Comparison of ENCODE assay signal across 18 cellular contexts in the genomic region with DNA sequence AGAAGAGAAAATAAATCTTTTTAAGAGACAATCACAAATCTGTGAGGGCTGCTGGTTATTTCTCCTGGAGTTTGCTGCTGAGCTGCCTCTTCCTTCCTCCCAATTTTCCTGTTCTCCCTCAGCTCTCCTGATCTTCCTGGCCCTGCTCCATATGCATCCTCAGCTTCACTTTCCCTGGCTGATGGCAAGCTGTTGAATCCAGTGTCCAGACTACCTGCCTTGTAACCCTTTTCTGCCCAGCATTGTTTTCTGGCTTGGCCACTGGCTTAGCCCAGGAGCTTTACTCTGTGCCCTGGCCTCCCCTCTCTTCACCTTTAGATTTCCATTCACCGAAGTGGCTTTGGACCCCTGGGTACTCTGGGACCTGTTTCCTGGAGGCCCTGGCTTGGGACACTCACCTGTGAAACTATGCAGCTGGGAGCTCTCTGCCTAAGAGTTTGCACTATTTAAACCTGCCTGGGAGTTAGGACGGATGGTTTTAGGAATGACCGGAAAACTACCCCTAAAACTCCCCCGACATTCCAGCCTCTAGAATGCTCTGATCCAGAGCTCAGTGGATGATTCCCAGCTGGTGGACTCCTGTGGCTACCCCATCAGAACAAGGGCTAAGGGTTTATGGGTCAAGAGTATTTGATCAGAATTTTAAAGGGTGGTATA.
DNase-seq lines count a peak whose midpoint lies in the region; ATAC-seq, FAIRE-seq and TF ChIP-seq lines count a peak whose summit lies in the region.
"Had no signal": no experiment of that assay in that cellular context is flagged by ENCODE, and none has a peak within 500 bp of the region (broad histone marks: within the 10 kb centered on the region; RNA-seq: fewer than 3 reads in every experiment).

No MANE protein-coding gene starts in this region.

- H3K27me3 ChIP-seq in HUES64 (ENCODE audit: insufficient read depth, low read length) (no peaks in the 10 kb centered on the region), esophagus muscularis mucosa (no peaks in the 10 kb centered on the region), neural cell (ENCODE audit: insufficient read depth, low read depth, low read length) (no peaks in the 10 kb centered on the region), small intestine (ENCODE audit: control insufficient read depth in 2 of 2, insufficient read depth in 2 of 2, low read length in 2 of 2) (no peaks in the 10 kb centered on the region), hepatocyte (no peaks in the 10 kb centered on the region)
- H3K27me3 ChIP-seq: dorsolateral prefrontal cortex, SJCRH30 had no signal

- H3K4me3 Mint-ChIP-seq in CD14-positive monocyte, result no peak overlapping the region
- H3K4me3 Mint-ChIP-seq: activated CD4-positive, alpha-beta memory T cell treated with anti-CD3 and anti-CD28 coated beads, Interleukin-2, amount 10 ng/mL, durations not matched to agents 7 days and 5 days; type B pancreatic cell had no signal

- intact Hi-C loops in CD14-positive monocyte (cut with micrococcal nuclease) (no loop called here), esophagus muscularis mucosa (cut with DNase I) (loop anchor here (2.0 to 5.0 kb wide), 3 partner anchors 122 to 261 kb away; no protein-coding TSS in a partner anchor)

- H4K20me1 ChIP-seq in neural cell (ENCODE audit: insufficient read depth) (no peaks in the 10 kb centered on the region), hepatocyte (ENCODE audit: insufficient read depth, poor library complexity, severe bottlenecking) (peaks cover 5% of the 10 kb centered on the region)

- DNase-seq in CD14-positive monocyte (ENCODE audit: low spot score), result no peak
- no peak for DNase-seq in esophagus muscularis mucosa (ENCODE audit: extremely low spot score)
- DNase-seq in small intestine, result no peak
- no peak for DNase-seq in GF-D8 (lab: John Stamatoyannopoulos, UW)
- no peak for DNase-seq in hepatocyte (ENCODE audit: low spot score)
- DNase-seq: activated CD4-positive, alpha-beta memory T cell treated with anti-CD3 and anti-CD28 coated beads, Interleukin-2, amount 10 ng/mL, durations not matched to agents 7 days and 5 days; dorsolateral prefrontal cortex; NCI-H345; stimulated activated CD4-positive, alpha-beta T cell treated with anti-CD3 and anti-CD28 coated beads, Interleukin-1b, Interleukin-23, amount 100 ng/mL, for 48 hours; stimulated activated CD8-positive, alpha-beta memory T cell treated with anti-CD3 and anti-CD28 coated beads, Interleukin-4, amount 100 ng/mL, for 48 hours had no signal

- peak overlapping the region; percentile 73 for H3K27ac ChIP-seq in HUES64 (ENCODE audit: low read depth, low read length)
- peak overlapping the region in 3 of 4 donors; percentile 0 to 35 (median 3) for H3K27ac ChIP-seq in esophagus muscularis mucosa (replicated peaks in 1 of 4)
- H3K27ac ChIP-seq in neural cell (ENCODE audit: low read length), result no peak overlapping the region
- H3K27ac ChIP-seq in small intestine (ENCODE audit: low read depth in 1 of 2, low read length in 1 of 2), result no peak overlapping the region
- no peak overlapping the region for H3K27ac ChIP-seq in hepatocyte
- H3K27ac ChIP-seq: A549, KMS-11, SJCRH30, skin epidermis had no signal

- H3K9me3 ChIP-seq in HUES64 (ENCODE audit: insufficient read depth, low read depth, low read length), result no peaks in the 10 kb centered on the region
- H3K9me3 ChIP-seq in esophagus muscularis mucosa, result no peaks in the 10 kb centered on the region
- no peaks in the 10 kb centered on the region for H3K9me3 ChIP-seq in neural cell (ENCODE audit: low read length)
- no peaks in the 10 kb centered on the region for H3K9me3 ChIP-seq in small intestine (ENCODE audit: control insufficient read depth, low read depth)
- no peaks in the 10 kb centered on the region for H3K9me3 ChIP-seq in hepatocyte (ENCODE audit: low read depth)
- H3K9me3 ChIP-seq: A549, SJCRH30 had no signal

- H3K4me1 ChIP-seq in HUES64 (ENCODE audit: insufficient read depth, low read length) (peaks cover 21% of the 10 kb centered on the region), esophagus muscularis mucosa (peaks cover 38 to 71% (median 51%) of the 10 kb centered on the region in 4 donors), small intestine (ENCODE audit: control insufficient read depth in 2 of 2, insufficient read depth in 1 of 2, low read depth in 1 of 2, low read length in 1 of 2) (no peaks in the 10 kb centered on the region), hepatocyte (ENCODE audit: insufficient read depth) (no peaks in the 10 kb centered on the region)
- H3K4me1 ChIP-seq: SJCRH30 had no signal

- peak overlapping the region in 4 of 7 donors; percentile 23 to 42 (median 35) for H3K27ac Mint-ChIP-seq in CD14-positive monocyte
- H3K27ac Mint-ChIP-seq: activated CD4-positive, alpha-beta memory T cell treated with anti-CD3 and anti-CD28 coated beads, Interleukin-2, amount 10 ng/mL, durations not matched to agents 7 days and 5 days had no signal

- peaks cover 84 to 97% of the 10 kb centered on the region in 2 donors for H3K36me3 Mint-ChIP-seq in CD14-positive monocyte

- H3K4me1 Mint-ChIP-seq in CD14-positive monocyte, result no peaks in the 10 kb centered on the region
- H3K4me1 Mint-ChIP-seq: activated CD4-positive, alpha-beta memory T cell treated with anti-CD3 and anti-CD28 coated beads, Interleukin-2, amount 10 ng/mL, durations not matched to agents 7 days and 5 days had no signal

- peaks cover 0 to 1% (median 0%) of the 10 kb centered on the region in 3 donors for H3K27me3 Mint-ChIP-seq in CD14-positive monocyte (ENCODE audit: low read depth in 3 of 3)
- H3K27me3 Mint-ChIP-seq: activated CD4-positive, alpha-beta memory T cell treated with anti-CD3 and anti-CD28 coated beads, Interleukin-2, amount 10 ng/mL, durations not matched to agents 7 days and 5 days; type B pancreatic cell had no signal

- TF ChIP-seq CTCF in CD14-positive monocyte (IDR thresholded peaks at IDR 0.05), result no peak
- TF ChIP-seq CTCF in esophagus muscularis mucosa (IDR thresholded peaks at IDR 0.05), result no peak
- TF ChIP-seq CTCF in neural cell (IDR thresholded peaks at IDR 0.05; ENCODE audit: poor library complexity, severe bottlenecking), result no peak
- TF ChIP-seq CTCF in hepatocyte (IDR thresholded peaks at IDR 0.05; ENCODE audit: poor library complexity), result no peak

- H3K36me3 ChIP-seq in HUES64 (ENCODE audit: insufficient read depth, low read length) (peaks cover 90% of the 10 kb centered on the region), esophagus muscularis mucosa (peaks cover 27 to 97% (median 82%) of the 10 kb centered on the region in 4 donors), neural cell (ENCODE audit: insufficient read depth, low read length) (peaks cover 12% of the 10 kb centered on the region), small intestine (ENCODE audit: control insufficient read depth in 2 of 2, insufficient read depth in 2 of 2, low read length in 2 of 2) (peaks cover 18 to 25% of the 10 kb centered on the region in 2 donors), hepatocyte (replicated peaks; ENCODE audit: insufficient read depth, low read depth) (peaks cover 3% of the 10 kb centered on the region)

- H3K4me3 ChIP-seq in HUES64 (ENCODE audit: low read length) (no peak overlapping the region), esophagus muscularis mucosa (no peak overlapping the region), neural cell (ENCODE audit: low read length) (no peak overlapping the region), small intestine (ENCODE audit: low read depth in 1 of 2, low read length in 2 of 2) (no peak overlapping the region), hepatocyte (no peak overlapping the region)
- H3K4me3 ChIP-seq: A549, dorsolateral prefrontal cortex, SJCRH30, skin epidermis had no signal

- no peak for TF ChIP-seq POLR2A in esophagus muscularis mucosa (IDR thresholded peaks at IDR 0.05; ENCODE audit: low read depth)

- H3K4me2 ChIP-seq in neural cell (ENCODE audit: low read length), result no peak overlapping the region
- H3K4me2 ChIP-seq in hepatocyte, result no peak overlapping the region
- H3K4me2 ChIP-seq: A549, KMS-11 had no signal

- TF ChIP-seq RAD21 in neural cell (conservative IDR thresholded peaks at IDR 0.05), result no peak

- WGBS in HUES64, result 85% methylated on average over 4 of the region's 4 CpGs
- 36% methylated on average over 4 of the region's 4 CpGs for WGBS in esophagus muscularis mucosa
- 79 to 83% (median 83%) methylated on average over 4 of the region's 4 CpGs for WGBS in small intestine, 3 donors
- 85% methylated on average over 4 of the region's 4 CpGs for WGBS in hepatocyte (ENCODE audit: low lambda C conversion rate, missing lambda C conversion rate)

- H3K9me3 Mint-ChIP-seq in CD14-positive monocyte, result no peaks in the 10 kb centered on the region
- H3K9me3 Mint-ChIP-seq: activated CD4-positive, alpha-beta memory T cell treated with anti-CD3 and anti-CD28 coated beads, Interleukin-2, amount 10 ng/mL, durations not matched to agents 7 days and 5 days; type B pancreatic cell had no signal

- no peaks in the 10 kb centered on the region for H3K79me2 ChIP-seq in neural cell (replicated peaks; ENCODE audit: insufficient read depth, low read length)
- H3K79me2 ChIP-seq in hepatocyte, result no peaks in the 10 kb centered on the region

- TF ChIP-seq EP300 in esophagus muscularis mucosa (IDR thresholded peaks at IDR 0.05) (no peak), neural cell (conservative IDR thresholded peaks at IDR 0.05; ENCODE audit: poor library complexity, severe bottlenecking) (no peak)

- H3K9ac ChIP-seq in HUES64 (ENCODE audit: low read depth, low read length), result peak overlapping the region; percentile 53; the same call in 1 of the 2 replicates
- H3K9ac ChIP-seq in neural cell (ENCODE audit: low read length), result no peak overlapping the region
- H3K9ac ChIP-seq: KMS-11 had no signal

- no peak for ATAC-seq in GM21367 (IDR thresholded peaks at IDR 0.05; ENCODE audit: unreplicated experiment)

- H3K9me2 ChIP-seq in neural cell (ENCODE audit: insufficient read depth, low read length) (no peaks in the 10 kb centered on the region), hepatocyte (replicated peaks; ENCODE audit: insufficient read depth) (no peaks in the 10 kb centered on the region)

- no peak for FAIRE-seq in small intestine (lab: Jason Lieb, UNC)

- peaks cover 4% of the 10 kb centered on the region for H3F3A ChIP-seq in neural cell (ENCODE audit: insufficient read depth, low read length, poor library complexity, severe bottlenecking)

- H2AFZ ChIP-seq in neural cell (ENCODE audit: low read depth, low read length), result no peak overlapping the region
- H2AFZ ChIP-seq in hepatocyte, result no peak overlapping the region

TF ChIP-seq in neural cell, 6 proteins besides CTCF, POLR2A, EP300 and RAD21:
- TF ChIP-seq SMC3 (conservative IDR thresholded peaks at IDR 0.05; ENCODE audit: poor library complexity), result no peak
- peak; percentile 16 for TF ChIP-seq POLR2AphosphoS5 (IDR thresholded peaks at IDR 0.05)
- no peak for TF ChIP-seq EZH2 (IDR thresholded peaks at IDR 0.05; ENCODE audit: borderline replicate concordance, insufficient read depth, low read length, poor library complexity, severe bottlenecking)
- TF ChIP-seq MXI1 (conservative IDR thresholded peaks at IDR 0.05; ENCODE audit: poor library complexity, severe bottlenecking), result no peak
- TF ChIP-seq TAF1 (IDR thresholded peaks at IDR 0.05; ENCODE audit: low read depth), result no peak
TF ChIP-seq in neural cell: peak in this region for 1.

Comparison
In these comparisons a context has a peak if more than half of its experiments do, and no peak if none do; other contexts are left out.
1. H3K27ac ChIP-seq: peak in HUES64 (single experiment) and esophagus muscularis mucosa (3 of 4); none in neural cell (single experiment), small intestine (0 of 2) and hepatocyte (single experiment).